Comparison of ENCODE assay signal across 33 cellular contexts in the genomic region with DNA sequence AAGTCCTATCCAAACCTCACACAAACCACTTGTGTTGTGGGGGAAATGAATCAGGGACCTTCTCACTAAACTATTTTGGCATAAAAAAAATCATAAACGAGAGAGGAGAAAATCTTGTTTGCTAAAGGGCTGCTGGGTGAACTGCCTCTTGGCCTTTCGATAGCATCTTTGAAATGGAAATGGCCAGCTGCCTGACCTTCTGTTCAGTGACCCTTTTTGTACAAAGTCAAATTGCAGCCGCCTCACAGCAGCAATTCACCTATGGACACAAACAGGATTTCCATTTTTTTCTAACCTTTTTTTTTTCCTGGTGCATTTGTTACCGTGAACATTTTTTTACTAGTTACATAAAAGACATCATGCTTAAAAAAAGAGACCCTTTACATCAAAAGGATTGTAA.
"Had no signal": no experiment of that assay in that cellular context is flagged by ENCODE, and none has a peak within 500 bp of the region (broad histone marks: within the 10 kb centered on the region; RNA-seq: fewer than 3 reads in every experiment).

No MANE protein-coding gene starts in this region.

- H3K9me3 Mint-ChIP-seq: activated B cell treated with CpG ODN at 0.5 μM for 24 hours; activated CD8-positive, alpha-beta T cell treated with anti-CD3 and anti-CD28 coated beads for 36 hours; activated naive CD4-positive, alpha-beta T cell treated with anti-CD3 and anti-CD28 coated beads, Interleukin-2, amount 50 U/mL, for 24 hours; activated naive CD8-positive, alpha-beta T cell treated with anti-CD3 and anti-CD28 coated beads for 36 hours; activated naive CD8-positive, alpha-beta T cell treated with anti-CD3 and anti-CD28 coated beads, Interleukin-2, amount 50 U/mL, for 24 hours; activated T-cell treated with anti-CD3 and anti-CD28 coated beads, Interleukin-2, amount 50 U/mL, for 4 hours; activated T-helper 17 cell treated with anti-CD3 and anti-CD28 coated beads, Interleukin-2, amount 50 U/mL, for 72 hours; effector memory CD8-positive, alpha-beta T cell; T-helper 2 cell treated with Interferon-gamma antibody and Interleukin-4, amounts not matched to agents 5 μg/mL and 100 μg/mL, for 36 hours had no signal

- H3K27ac Mint-ChIP-seq: activated B cell treated with CpG ODN at 0.5 μM for 24 hours; activated CD8-positive, alpha-beta T cell treated with anti-CD3 and anti-CD28 coated beads for 36 hours; activated naive CD4-positive, alpha-beta T cell treated with anti-CD3 and anti-CD28 coated beads, Interleukin-2, amount 50 U/mL, for 24 hours; activated naive CD8-positive, alpha-beta T cell treated with anti-CD3 and anti-CD28 coated beads for 36 hours; activated naive CD8-positive, alpha-beta T cell treated with anti-CD3 and anti-CD28 coated beads, Interleukin-2, amount 50 U/mL, for 24 hours; activated T-helper 17 cell treated with anti-CD3 and anti-CD28 coated beads, Interleukin-2, amount 50 U/mL, for 72 hours; effector memory CD8-positive, alpha-beta T cell; T-helper 17 cell; T-helper 2 cell treated with Interferon-gamma antibody and Interleukin-4, amounts not matched to agents 5 μg/mL and 100 μg/mL, for 36 hours had no signal

- ATAC-seq: activated CD4-positive, CD25-positive, alpha-beta regulatory T cell treated with anti-CD3 and anti-CD28 coated beads, Interleukin-2, amount 50 U/mL, for 24 hours; activated CD8-positive, alpha-beta T cell treated with anti-CD3 and anti-CD28 coated beads for 36 hours; activated naive CD8-positive, alpha-beta T cell treated with anti-CD3 and anti-CD28 coated beads, Interleukin-2, amount 50 U/mL, for 24 hours; activated T-cell treated with anti-CD3 and anti-CD28 coated beads, Interleukin-2, amount 50 U/mL, for 4 hours; activated T-helper 17 cell treated with anti-CD3 and anti-CD28 coated beads, Interleukin-2, amount 50 U/mL, for 72 hours; body of pancreas; effector memory CD8-positive, alpha-beta T cell; foreskin keratinocyte; gastrocnemius medialis; T-helper 17 cell had no signal

- H3K4me3 ChIP-seq: adrenal gland, body of pancreas, esophagus muscularis mucosa, gastrocnemius medialis had no signal

- H3K27ac ChIP-seq: adrenal gland, body of pancreas, esophagus muscularis mucosa, foreskin keratinocyte, gastrocnemius medialis, WERI-Rb-1 had no signal

- H3K36me3 ChIP-seq: adrenal gland, esophagus muscularis mucosa, gastrocnemius medialis, WERI-Rb-1 had no signal

- DNase-seq: activated B cell treated with CpG ODN at 0.5 μM for 24 hours; activated CD4-positive, alpha-beta T cell treated with anti-CD3 and anti-CD28 coated beads for 48 hours; activated CD4-positive, alpha-beta T cell treated with anti-CD3 and anti-CD28 coated beads, Interleukin-2, amount 50 U/mL, for 1 hour; activated CD4-positive, alpha-beta T cell treated with anti-CD3 and anti-CD28 coated beads, Interleukin-2, amount 50 U/mL, for 48 hours; activated CD8-positive, alpha-beta memory T cell treated with anti-CD3 and anti-CD28 coated beads for 24 hours; activated CD8-positive, alpha-beta T cell treated with anti-CD3 and anti-CD28 coated beads for 36 hours; activated effector memory CD4-positive, alpha-beta T cell treated with Interleukin-2 at 50 U/mL for 16 hours; activated gamma-delta T cell treated with Interleukin-2 at 50 U/mL for 16 hours; activated naive CD4-positive, alpha-beta T cell treated with Interleukin-2 at 50 U/mL for 16 hours; activated naive CD8-positive, alpha-beta T cell treated with anti-CD3 and anti-CD28 coated beads for 36 hours; activated naive CD8-positive, alpha-beta T cell treated with anti-CD3 and anti-CD28 coated beads, Interleukin-2, amount 50 U/mL, for 24 hours; activated T-cell treated with anti-CD3 and anti-CD28 coated beads, Interleukin-2, amount 50 U/mL, for 4 hours; adrenal gland; amygdala; aorta; body of pancreas; caudate nucleus; cortex of kidney; dermis blood vessel endothelial cell; effector CD4-positive, alpha-beta T cell; effector memory CD8-positive, alpha-beta T cell; erythroblast; foreskin keratinocyte; gastrocnemius medialis; T-helper 1 cell; T-helper 17 cell; T1000; WERI-Rb-1 had no signal

- H3K4me1 ChIP-seq: adrenal gland, esophagus muscularis mucosa, foreskin keratinocyte, gastrocnemius medialis had no signal

- H3K9me3 ChIP-seq: adrenal gland, body of pancreas, esophagus muscularis mucosa, gastrocnemius medialis had no signal

- H3K27me3 ChIP-seq: adrenal gland, body of pancreas, foreskin keratinocyte had no signal

- H3K36me3 Mint-ChIP-seq: activated naive CD4-positive, alpha-beta T cell treated with anti-CD3 and anti-CD28 coated beads, Interleukin-2, amount 50 U/mL, for 24 hours; activated naive CD8-positive, alpha-beta T cell treated with anti-CD3 and anti-CD28 coated beads for 36 hours had no signal

- H3K4me3 Mint-ChIP-seq: activated B cell treated with CpG ODN at 0.5 μM for 24 hours; activated CD8-positive, alpha-beta T cell treated with anti-CD3 and anti-CD28 coated beads for 36 hours; activated naive CD4-positive, alpha-beta T cell treated with anti-CD3 and anti-CD28 coated beads, Interleukin-2, amount 50 U/mL, for 24 hours; activated naive CD8-positive, alpha-beta T cell treated with anti-CD3 and anti-CD28 coated beads for 36 hours; activated naive CD8-positive, alpha-beta T cell treated with anti-CD3 and anti-CD28 coated beads, Interleukin-2, amount 50 U/mL, for 24 hours; activated T-cell treated with anti-CD3 and anti-CD28 coated beads, Interleukin-2, amount 50 U/mL, for 4 hours; activated T-helper 17 cell treated with anti-CD3 and anti-CD28 coated beads, Interleukin-2, amount 50 U/mL, for 72 hours; effector memory CD8-positive, alpha-beta T cell; T-helper 17 cell; T-helper 2 cell treated with Interferon-gamma antibody and Interleukin-4, amounts not matched to agents 5 μg/mL and 100 μg/mL, for 36 hours had no signal

- H3K4me1 Mint-ChIP-seq: activated B cell treated with CpG ODN at 0.5 μM for 24 hours; activated naive CD4-positive, alpha-beta T cell treated with anti-CD3 and anti-CD28 coated beads, Interleukin-2, amount 50 U/mL, for 24 hours; activated naive CD8-positive, alpha-beta T cell treated with anti-CD3 and anti-CD28 coated beads for 36 hours; activated naive CD8-positive, alpha-beta T cell treated with anti-CD3 and anti-CD28 coated beads, Interleukin-2, amount 50 U/mL, for 24 hours; activated T-helper 17 cell treated with anti-CD3 and anti-CD28 coated beads, Interleukin-2, amount 50 U/mL, for 72 hours; T-helper 17 cell had no signal
